ENCODE assay signal across 23 cellular contexts in genomic region chr1:197437891-197438853, GRCh38.
DNase-seq lines count a peak whose midpoint lies in the region; ATAC-seq lines count a peak whose summit lies in the region.
"Had no signal": no experiment of that assay in that cellular context is flagged by ENCODE, and none has a peak within 500 bp of the region (broad histone marks: within the 10 kb centered on the region; RNA-seq: fewer than 3 reads in every experiment).

No MANE protein-coding gene starts in this region.

- ATAC-seq in esophagus mucosa: no peak
- ATAC-seq: effector memory CD8-positive, alpha-beta T cell; Right ventricle myocardium inferior; sciatic nerve; stimulated activated naive CD8-positive, alpha-beta T cell treated with anti-CD3 and anti-CD28 coated beads, Interleukin-15, Interleukin-2, amounts not matched to agents 100 U/mL and 50 U/mL, for 24 hours had no signal

- H3K9me3 ChIP-seq in HUES48 (ENCODE audit: control insufficient read depth, insufficient read depth, low read length): no peaks in the 10 kb centered on the region
- H3K9me3 ChIP-seq: esophagus squamous epithelium, thoracic aorta had no signal

- no peaks in the 10 kb centered on the region for H3K27me3 ChIP-seq in HUES48 (ENCODE audit: control insufficient read depth, insufficient read depth, low read length)
- H3K27me3 ChIP-seq: brain microvascular endothelial cell, esophagus squamous epithelium had no signal

- H3K4me3 ChIP-seq in HUES48 (ENCODE audit: low read depth, low read length): no peak overlapping the region
- H3K4me3 ChIP-seq: esophagus squamous epithelium, thoracic aorta had no signal

- H3K36me3 ChIP-seq in HUES48 (ENCODE audit: control insufficient read depth, insufficient read depth, low read length): no peaks in the 10 kb centered on the region
- H3K36me3 ChIP-seq: brain microvascular endothelial cell, esophagus squamous epithelium, thoracic aorta had no signal

- DNase-seq in EH (ENCODE audit: low read depth): peak; percentile 42
- peak; percentile 45 for DNase-seq in amniotic epithelial cell (ENCODE audit: low read depth)
- DNase-seq in left kidney (ENCODE audit: low read depth, low spot score): peak; percentile 56
- DNase-seq in D341Med (ENCODE audit: low spot score): no peak
- DNase-seq in NCI-H187 (lab: John Stamatoyannopoulos, UW): no peak
- DNase-seq: activated CD4-positive, alpha-beta memory T cell treated with anti-CD3 and anti-CD28 coated beads, Interleukin-2, amount 10 ng/mL, durations not matched to agents 7 days and 5 days; activated CD4-positive, CD25-positive, alpha-beta regulatory T cell treated with anti-CD3 and anti-CD28 coated beads, Interleukin-2, amount 50 U/mL, for 72 hours; activated effector memory CD4-positive, alpha-beta T cell treated with anti-CD3 and anti-CD28 coated beads, Interleukin-2, amount 50 U/mL, for 16 hours; activated naive CD8-positive, alpha-beta T cell treated with anti-CD3 and anti-CD28 coated beads, Interleukin-2, amount 10 ng/mL, durations not matched to agents 7 days and 5 days; brain microvascular endothelial cell; Calu3; effector memory CD8-positive, alpha-beta T cell; EL; esophagus squamous epithelium; NCI-H774; nephron progenitor cell; posterior cingulate gyrus; stimulated activated naive CD8-positive, alpha-beta T cell treated with anti-CD3 and anti-CD28 coated beads, Interleukin-15, Interleukin-2, amounts not matched to agents 100 U/mL and 50 U/mL, for 24 hours had no signal

- H3K4me1 ChIP-seq in HUES48 (ENCODE audit: control insufficient read depth, insufficient read depth, low read length): peaks cover 65% of the 10 kb centered on the region
- H3K4me1 ChIP-seq: esophagus squamous epithelium had no signal

- H3K27ac ChIP-seq in HUES48 (ENCODE audit: low read depth, low read length): peak overlapping the region; percentile 9
- H3K27ac ChIP-seq: brain microvascular endothelial cell, esophagus squamous epithelium, thoracic aorta had no signal

- H3K9ac ChIP-seq in HUES48 (ENCODE audit: low read depth, low read length): no peak overlapping the region

Comparison
In these comparisons a context has a peak if more than half of its experiments do, and no peak if none do; other contexts are left out.
1. DNase-seq: peak in EH (single experiment), amniotic epithelial cell (single experiment) and left kidney (single experiment); none in D341Med (single experiment) and NCI-H187 (0 of 2).